Comparison of ENCODE assay signal across 20 cellular contexts in genomic region chr15:96542130-96542770, GRCh38.
A peak's percentile ranks its signal among the peaks of the same experiment; 100 is the strongest.
DNase-seq lines count a peak whose midpoint lies in the region; ATAC-seq, FAIRE-seq and TF ChIP-seq lines count a peak whose summit lies in the region.
"Had no signal": no experiment of that assay in that cellular context is flagged by ENCODE, and none has a peak within 500 bp of the region (broad histone marks: within the 10 kb centered on the region; RNA-seq: fewer than 3 reads in every experiment).

No MANE protein-coding gene starts in this region.

- CTCF ChIA-PET in K562 (lab: Yijun Ruan, JAX; ENCODE audit: low intra/inter-chr PET ratio), result no interaction called here

- 0 out of 2 replicates have a peak, but pooled peaks have one; percentile 8 for TF ChIP-seq CTCF in BE2C (IDR thresholded peaks at IDR 0.05; ENCODE audit: low read depth, low read length)
- no peak for TF ChIP-seq CTCF in Loucy (conservative IDR thresholded peaks at IDR 0.05; ENCODE audit: low read length)
- TF ChIP-seq CTCF in K562 (IDR thresholded peaks at IDR 0.05 in 2 of 3, conservative IDR thresholded peaks at IDR 0.05 in 1 of 3; ENCODE audit: insufficient read depth in 2 of 3, low read depth in 1 of 3, low read length in 3 of 3), result no peak
- TF ChIP-seq CTCF in right lobe of liver (IDR thresholded peaks at IDR 0.05), result no peak

- H3K27ac ChIP-seq in K562 (ENCODE audit: extremely low read depth, low read depth, low read length), result no peak overlapping the region
- H3K27ac ChIP-seq in neuronal stem cell (replicated peaks; ENCODE audit: low read length), result no peak overlapping the region
- H3K27ac ChIP-seq in small intestine (ENCODE audit: low read depth in 1 of 2, low read length in 1 of 2), result no peak overlapping the region
- no peak overlapping the region for H3K27ac ChIP-seq in right lobe of liver
- H3K27ac ChIP-seq: C4-2B, GM23248, HL-60 had no signal

- POLR2A ChIA-PET in K562 (lab: Yijun Ruan, JAX), result interaction anchor here (0.6 to 1.2 kb wide), 6 partner anchors 9 to 1544 kb away, joined by 3 to 4 read pairs (median 3); no protein-coding TSS in a partner anchor

- WGBS in K562 (ENCODE audit: insufficient coverage, low coverage, missing lambda C conversion rate), result 5% methylated on average over 4 of the region's 4 CpGs
- no CpG with 5 or more reads among the region's 4 CpGs for WGBS in neuronal stem cell (ENCODE audit: extremely low coverage in 2 of 2, insufficient read length in 2 of 2, insufficient replicate concordance in 1 of 2), 2 donors
- 80 to 86% (median 84%) methylated on average over 4 of the region's 4 CpGs for WGBS in small intestine, 3 donors
- 90% methylated on average over 4 of the region's 4 CpGs for WGBS in right lobe of liver (ENCODE audit: insufficient coverage, low coverage, low lambda C conversion rate, missing lambda C conversion rate)

- no peak overlapping the region for H2BK12ac ChIP-seq in neuronal stem cell (ENCODE audit: low read length)

- no peak overlapping the region for H3K4me3 ChIP-seq in BE2C (ENCODE audit: low read depth, low read length)
- no peak overlapping the region for H3K4me3 ChIP-seq in Loucy (ENCODE audit: low read length, poor library complexity, severe bottlenecking)
- no peak overlapping the region for H3K4me3 ChIP-seq in K562
- no peak overlapping the region for H3K4me3 ChIP-seq in neuronal stem cell (ENCODE audit: low read length in 2 of 2)
- H3K4me3 ChIP-seq in small intestine (ENCODE audit: low read depth in 1 of 2, low read length in 2 of 2), result no peak overlapping the region
- no peak overlapping the region for H3K4me3 ChIP-seq in right lobe of liver
- H3K4me3 ChIP-seq: GM23248 had no signal

- H3K4me1 ChIP-seq in BE2C (peaks cover 7% of the 10 kb centered on the region), Loucy (ENCODE audit: insufficient read depth, low read length, poor library complexity, severe bottlenecking) (peaks cover 3% of the 10 kb centered on the region), K562 (replicated peaks in 1 of 2; ENCODE audit: control insufficient read depth in 2 of 2, insufficient read depth in 2 of 2, low read length in 2 of 2) (no peaks in the 10 kb centered on the region), neuronal stem cell (ENCODE audit: control insufficient read depth in 2 of 2, insufficient read depth in 1 of 2, low read depth in 1 of 2, low read length in 2 of 2) (peaks cover 6 to 16% of the 10 kb centered on the region in 2 donors), small intestine (ENCODE audit: control insufficient read depth in 2 of 2, insufficient read depth in 1 of 2, low read depth in 1 of 2, low read length in 1 of 2) (no peaks in the 10 kb centered on the region), right lobe of liver (no peaks in the 10 kb centered on the region)
- H3K4me1 ChIP-seq: Caco-2 had no signal

- H4K91ac ChIP-seq in neuronal stem cell (ENCODE audit: low read depth, low read length, poor library complexity), result no peak overlapping the region

- TF ChIP-seq EP300 in K562 (IDR thresholded peaks at IDR 0.05; ENCODE audit: low read length), result no peak

- H2AFZ ChIP-seq in Loucy (ENCODE audit: low read length) (peak overlapping the region; percentile 37; the same call in 1 of the 2 replicates), K562 (ENCODE audit: low read depth, low read length) (no peak overlapping the region), neuronal stem cell (ENCODE audit: low read length) (no peak overlapping the region)
- H2AFZ ChIP-seq: GM23248 had no signal

- TF ChIP-seq RAD21 in K562 (CRISPR knock-in tag; conservative IDR thresholded peaks at IDR 0.05 in 1 of 2, IDR thresholded peaks at IDR 0.05 in 1 of 2), result no peak

- H3K27me3 ChIP-seq in BE2C (no peaks in the 10 kb centered on the region), Loucy (ENCODE audit: insufficient read depth, low read length, poor library complexity, severe bottlenecking) (no peaks in the 10 kb centered on the region), K562 (ENCODE audit: control insufficient read depth in 2 of 2, insufficient read depth in 2 of 2, low read length in 2 of 2) (no peaks in the 10 kb centered on the region; a peak in 1 of 5 replicates), neuronal stem cell (ENCODE audit: control insufficient read depth in 3 of 3, insufficient read depth in 3 of 3, low read depth in 1 of 3, low read length in 3 of 3) (peaks cover 0 to 10% (median 0%) of the 10 kb centered on the region in 3 experiments), small intestine (ENCODE audit: control insufficient read depth in 2 of 2, insufficient read depth in 2 of 2, low read length in 2 of 2) (no peaks in the 10 kb centered on the region), right lobe of liver (no peaks in the 10 kb centered on the region)

- H3K14ac ChIP-seq in neuronal stem cell (ENCODE audit: low read length), result no peak overlapping the region

- no peak overlapping the region for H3K9ac ChIP-seq in Loucy (ENCODE audit: low read depth, low read length, poor library complexity, severe bottlenecking)
- no peak overlapping the region for H3K9ac ChIP-seq in K562 (ENCODE audit: insufficient read depth in 1 of 2, low read depth in 2 of 2, low read length in 2 of 2)
- H3K9ac ChIP-seq in neuronal stem cell (ENCODE audit: low read depth, low read length, poor library complexity), result no peak overlapping the region
- H3K9ac ChIP-seq: GM23248 had no signal

- H3K79me1 ChIP-seq in neuronal stem cell (ENCODE audit: low read depth, low read length), result no peaks in the 10 kb centered on the region

- ATAC-seq in K562 (peak; percentile 74), HG02642 (IDR thresholded peaks at IDR 0.05; ENCODE audit: poor library complexity, unreplicated experiment) (no peak), right lobe of liver (no peak)

- no peak overlapping the region for H2BK5ac ChIP-seq in neuronal stem cell (ENCODE audit: low read length)

- no peaks in the 10 kb centered on the region for H3K9me2 ChIP-seq in Loucy (replicated peaks; ENCODE audit: low read depth, low read length)

- BruUV-seq in K562 (replicated peaks; lab: Mats Ljungman, UMichigan), result no TSS peak

- H3K9me1 ChIP-seq in K562 (ENCODE audit: control insufficient read depth, insufficient read depth, low read length), result no peaks in the 10 kb centered on the region

- peak overlapping the region; percentile 12 for H3K18ac ChIP-seq in neuronal stem cell (ENCODE audit: low read length)

- no peak overlapping the region for H3K4ac ChIP-seq in neuronal stem cell (ENCODE audit: low read length)

- no peak overlapping the region for H3K23ac ChIP-seq in neuronal stem cell (ENCODE audit: low read depth, low read length, poor library complexity)

- no peak overlapping the region for H2BK15ac ChIP-seq in neuronal stem cell (ENCODE audit: low read length)

- no peak overlapping the region for H4K8ac ChIP-seq in neuronal stem cell (ENCODE audit: low read depth, low read length)

- H3K9me3 ChIP-seq in BE2C (no peaks in the 10 kb centered on the region), Loucy (ENCODE audit: insufficient read depth, low read depth, low read length) (no peaks in the 10 kb centered on the region), K562 (replicated peaks; ENCODE audit: control insufficient read depth, insufficient read depth, low read depth, low read length) (no peaks in the 10 kb centered on the region), neuronal stem cell (replicated peaks in 1 of 2; ENCODE audit: control insufficient read depth in 2 of 2, insufficient read depth in 1 of 2, low read depth in 1 of 2, low read length in 2 of 2) (no peaks in the 10 kb centered on the region), small intestine (ENCODE audit: control insufficient read depth, low read depth) (no peaks in the 10 kb centered on the region), right lobe of liver (no peaks in the 10 kb centered on the region)
- H3K9me3 ChIP-seq: Caco-2 had no signal

- H3K79me2 ChIP-seq in Loucy (ENCODE audit: insufficient read depth, low read length) (no peaks in the 10 kb centered on the region), K562 (ENCODE audit: control insufficient read depth, insufficient read depth, low read length) (no peaks in the 10 kb centered on the region)

- H2AK5ac ChIP-seq in neuronal stem cell (ENCODE audit: low read depth, low read length), result peak overlapping the region; percentile 64

- H3F3A ChIP-seq in Loucy (ENCODE audit: low read depth), result no peaks in the 10 kb centered on the region

- H3K36me3 ChIP-seq in BE2C (no peaks in the 10 kb centered on the region), Loucy (ENCODE audit: insufficient read depth, low read length) (no peaks in the 10 kb centered on the region), K562 (ENCODE audit: control insufficient read depth, insufficient read depth, low read length) (no peaks in the 10 kb centered on the region), neuronal stem cell (replicated peaks in 1 of 2; ENCODE audit: control insufficient read depth in 2 of 2, insufficient read depth in 2 of 2, low read length in 2 of 2) (no peaks in the 10 kb centered on the region), small intestine (ENCODE audit: control insufficient read depth in 2 of 2, insufficient read depth in 2 of 2, low read length in 2 of 2) (no peaks in the 10 kb centered on the region), right lobe of liver (no peaks in the 10 kb centered on the region)

- TF ChIP-seq POLR2A in K562 (conservative IDR thresholded peaks at IDR 0.05) (no peak), right lobe of liver (IDR thresholded peaks at IDR 0.05) (no peak)

- DNase-seq in BE2C (no peak), K562 (ENCODE audit: extremely low read depth in 1 of 4, low spot score in 3 of 4) (no peak), neuronal stem cell (ENCODE audit: low spot score) (no peak), small intestine (no peak), GM19239 (ENCODE audit: insufficient read length, low spot score) (no peak), right lobe of liver (no peak)
- DNase-seq: 8988T; Caco-2; CD4-positive, alpha-beta T cell; GM23248; HCEC 1CT; HFFc6 had no signal

- in situ Hi-C loops in K562 (cut with MboI), result no loop called here

- intact Hi-C loops in K562 (cut with micrococcal nuclease), result no loop called here
- intact Hi-C loops in right lobe of liver (cut with DNase I), result no loop called here

- H3K4me2 ChIP-seq in Loucy (ENCODE audit: low read depth, low read length, poor library complexity, severe bottlenecking), result no peak overlapping the region
- no peak overlapping the region for H3K4me2 ChIP-seq in K562 (ENCODE audit: insufficient read depth, low read length)
- no peak overlapping the region for H3K4me2 ChIP-seq in neuronal stem cell (ENCODE audit: insufficient read depth, low read length, poor library complexity, severe bottlenecking)

- no peak overlapping the region for H2BK120ac ChIP-seq in neuronal stem cell (ENCODE audit: low read depth, low read length)

- no peak for FAIRE-seq in K562 (lab: Jason Lieb, UNC)
- no peak for FAIRE-seq in small intestine (lab: Jason Lieb, UNC)
- no peak for FAIRE-seq in GM19239 (lab: Jason Lieb, UNC)
- FAIRE-seq: D721Med, G401.6, GM12892, GM18507 had no signal

- H4K20me1 ChIP-seq in Loucy (ENCODE audit: insufficient read depth, low read length, poor library complexity, severe bottlenecking) (no peaks in the 10 kb centered on the region), K562 (replicated peaks; ENCODE audit: control insufficient read depth, insufficient read depth, low read length) (no peaks in the 10 kb centered on the region)
